9 cellular contexts compared by ENCODE assay signal in genomic region chr12:111446631-111447570, GRCh38. TPM values are rescaled to one million over a fixed set of nuclear protein-coding genes. Genes with fewer than 3 reads are reported as not detected.
DNase-seq lines count a peak whose midpoint lies in the region; ATAC-seq and TF ChIP-seq lines count a peak whose summit lies in the region.
"Had no signal": no experiment of that assay in that cellular context is flagged by ENCODE, and none has a peak within 500 bp of the region (broad histone marks: within the 10 kb centered on the region; RNA-seq: fewer than 3 reads in every experiment).

No MANE protein-coding gene starts in this region.

- peak overlapping the region; percentile 63 for H3K27ac ChIP-seq in GM23248
- H3K27ac ChIP-seq in heart left ventricle = peak overlapping the region in 11 of 12 donors; percentile 29 to 89 (median 82)
- no peak overlapping the region for H3K27ac ChIP-seq in caudate nucleus (ENCODE audit: low read depth, low read length)

- ATAC-seq in T-helper 17 cell (no peak), heart left ventricle (no peak), sciatic nerve (no peak), HG03135 (IDR thresholded peaks at IDR 0.05; ENCODE audit: unreplicated experiment) (no peak)

- peaks cover 6% of the 10 kb centered on the region for H3K36me3 Mint-ChIP-seq in T-helper 17 cell (ENCODE audit: low read depth)

- no peak for DNase-seq in GM23248
- DNase-seq in T-helper 17 cell = no peak
- no peak for DNase-seq in heart left ventricle
- DNase-seq in sciatic nerve (ENCODE audit: low spot score) = peak; percentile 49
- DNase-seq in caudate nucleus (lab: John Stamatoyannopoulos, UW) = no peak
- no peak for DNase-seq in iPS-NIHi11 (ENCODE audit: low spot score)
- DNase-seq in HK-2 (ENCODE audit: unreplicated experiment) = no peak
- DNase-seq: NCI-H2227 treated with DMSO at 0.1 percent for 48 hours had no signal

- no peak for TF ChIP-seq CTCF in heart left ventricle (IDR thresholded peaks at IDR 0.05)

- in situ Hi-C loops in GM23248 (cut with MboI) = no loop called here

- no peak for TF ChIP-seq POLR2A in heart left ventricle (IDR thresholded peaks at IDR 0.05)

- H4K20me1 ChIP-seq in GM23248 (ENCODE audit: insufficient read depth) = peaks cover 3% of the 10 kb centered on the region; the same call in 1 of the 2 replicates

- no peaks in the 10 kb centered on the region for H3K27me3 Mint-ChIP-seq in T-helper 17 cell

- no peak overlapping the region for H3K9ac ChIP-seq in GM23248

- no peak overlapping the region for H3K4me2 ChIP-seq in GM23248 (ENCODE audit: unreplicated experiment)

- peaks cover 95% of the 10 kb centered on the region for H3F3A ChIP-seq in GM23248 (ENCODE audit: insufficient read depth)

- 95% methylated on average over 19 to 20 of the region's 20 CpGs for WGBS in GM23248 (ENCODE audit: low coverage in 1 of 2, low lambda C conversion rate in 2 of 2, missing lambda C conversion rate in 2 of 2), 2 experiments
- 76 to 83% (median 78%) methylated on average over 17 to 20 of the region's 20 CpGs for WGBS in heart left ventricle, 4 donors

- H3K9me3 ChIP-seq in GM23248 (ENCODE audit: low read depth) (no peaks in the 10 kb centered on the region), T-helper 17 cell (ENCODE audit: control insufficient read depth, low read length, poor library complexity, severe bottlenecking) (no peaks in the 10 kb centered on the region), heart left ventricle (no peaks in the 10 kb centered on the region)

- H3K4me1 ChIP-seq in GM23248 (ENCODE audit: insufficient read depth) (peaks cover 19% of the 10 kb centered on the region), heart left ventricle (peaks cover 27 to 100% (median 94%) of the 10 kb centered on the region in 12 donors)

- peaks cover 71% of the 10 kb centered on the region for H3K79me2 ChIP-seq in GM23248 (ENCODE audit: insufficient read depth)

- no peak overlapping the region for H3K4me3 ChIP-seq in GM23248
- H3K4me3 ChIP-seq in heart left ventricle = no peak overlapping the region

- H3K27ac Mint-ChIP-seq in T-helper 17 cell = peak overlapping the region; percentile 100

- no peaks in the 10 kb centered on the region for H3K9me2 ChIP-seq in GM23248 (ENCODE audit: insufficient read depth)

- H3K4me1 Mint-ChIP-seq in T-helper 17 cell = peaks cover 69% of the 10 kb centered on the region

- no peak overlapping the region for H2AFZ ChIP-seq in GM23248

- peaks cover 38% of the 10 kb centered on the region for H3K36me3 ChIP-seq in GM23248 (ENCODE audit: low read depth)
- peaks cover 0 to 79% (median 52%) of the 10 kb centered on the region in 9 donors for H3K36me3 ChIP-seq in heart left ventricle

- H3K27me3 ChIP-seq in GM23248 (replicated peaks; ENCODE audit: insufficient read depth) (no peaks in the 10 kb centered on the region), heart left ventricle (no peaks in the 10 kb centered on the region)

- intact Hi-C loops in heart left ventricle (cut with DNase I) = loop anchor here in 3 of 10 donors (2.0 to 5.0 kb wide), 2 partner anchors 40 to 44 kb away; partner anchors contain the start of gene SH2B3 (in 2 of the 3)
- intact Hi-C loops in sciatic nerve (cut with DNase I) = no loop called here

- no peak overlapping the region for H3K4me3 Mint-ChIP-seq in T-helper 17 cell

RNA-seq across cellular contexts. Expression of gene SH2B3, which starts 41.2 kb away (rescaled TPM):
- total RNA-seq in GM23248 (2014; rRNA removed; shearing (Covaris generic)) = 39.1 and 42.8 TPM in 2 replicates
- polyA plus RNA-seq in GM23248 (2016; fragmentation: Nextera tagmentation; extraction: Ambion mirVana) = 9.2 and 9.4 TPM in 2 replicates
- total RNA-seq in T-helper 17 cell = 10 to 100 TPM; 38.7 to 39.3 TPM
- total RNA-seq in heart left ventricle = 10 to 100 TPM; 35.8 to 76.7 (median 40.3) TPM
- 10 to 100 TPM; 11.3 to 16.8 TPM for polyA plus RNA-seq in heart left ventricle
- total RNA-seq in sciatic nerve = 27.5 TPM
